ENCODE assay signal across 29 cellular contexts in the genomic region with DNA sequence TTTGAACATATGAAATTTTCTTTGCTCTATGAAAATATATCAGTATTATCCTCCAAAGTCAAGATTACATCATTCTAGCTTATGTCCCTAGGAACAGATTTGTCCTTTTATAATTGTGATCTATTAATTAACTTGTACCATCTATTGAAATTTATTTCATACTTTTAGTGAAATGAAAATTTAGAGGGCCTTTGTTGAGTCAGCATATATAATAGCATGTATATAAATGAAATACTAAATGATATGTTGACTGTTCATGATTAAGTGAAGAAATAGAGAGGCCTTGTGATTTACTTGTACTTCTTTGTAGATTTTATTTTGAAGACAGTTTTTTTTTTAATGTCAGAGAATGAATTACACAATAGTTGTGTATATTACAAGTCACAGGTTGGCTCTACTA.
"Had no signal": no experiment of that assay in that cellular context is flagged by ENCODE, and none has a peak within 500 bp of the region (broad histone marks: within the 10 kb centered on the region; RNA-seq: fewer than 3 reads in every experiment).

No MANE protein-coding gene starts in this region.

- H3K27me3 Mint-ChIP-seq: dendritic cell treated with granulocyte-macrophage colony-stimulating factor and Interleukin-4, amounts not matched to agents 40 ng/mL and 50 ng/mL, for 4 days; naive B cell; stimulated activated naive B cell treated with anti-CD40 and anti-IgM and Interleukin-4, amounts not matched to agents 10 μg/mL and 1 μg/mL and 100 μg/mL, for 72 hours; stimulated activated naive CD8-positive, alpha-beta T cell treated with anti-CD3 and anti-CD28 coated beads, Interleukin-15, Interleukin-2, amounts not matched to agents 100 ng/mL and 50 ng/mL, for 24 hours had no signal

- H3K4me3 Mint-ChIP-seq: dendritic cell treated with granulocyte-macrophage colony-stimulating factor and Interleukin-4, amounts not matched to agents 40 ng/mL and 50 ng/mL, for 4 days; endodermal cell; mesothelial cell of epicardium; naive B cell; stimulated activated naive B cell treated with anti-CD40 and anti-IgM and Interleukin-4, amounts not matched to agents 10 μg/mL and 1 μg/mL and 100 μg/mL, for 72 hours; stimulated activated naive CD8-positive, alpha-beta T cell treated with anti-CD3 and anti-CD28 coated beads, Interleukin-15, Interleukin-2, amounts not matched to agents 100 ng/mL and 50 ng/mL, for 24 hours had no signal

- H3K4me1 ChIP-seq: colonic mucosa, gastrocnemius medialis, psoas muscle had no signal

- H3K4me1 Mint-ChIP-seq: endodermal cell, mesothelial cell of epicardium had no signal

- H3K9me3 Mint-ChIP-seq: dendritic cell treated with granulocyte-macrophage colony-stimulating factor and Interleukin-4, amounts not matched to agents 40 ng/mL and 50 ng/mL, for 4 days; endodermal cell; stimulated activated naive CD8-positive, alpha-beta T cell treated with anti-CD3 and anti-CD28 coated beads, Interleukin-15, Interleukin-2, amounts not matched to agents 100 ng/mL and 50 ng/mL, for 24 hours had no signal

- ATAC-seq: esophagus mucosa; gastrocnemius medialis; left cardiac atrium; left lung; mucosa of descending colon; psoas muscle; right cardiac atrium; stimulated activated naive B cell treated with anti-CD40 and anti-IgM and Interleukin-4, amounts not matched to agents 10 μg/mL and 1 μg/mL and 100 μg/mL, for 72 hours had no signal

- DNase-seq: colonic mucosa; effector CD8-positive, alpha-beta T cell; endodermal cell; foreskin fibroblast; gastrocnemius medialis; head of caudate nucleus; left cardiac atrium; left lung; mesenchymal stem cell; mucosa of descending colon; naive B cell; occipital lobe; ovary; posterior cingulate gyrus; psoas muscle; right cardiac atrium; spleen; stimulated activated CD4-positive, alpha-beta T cell treated with anti-CD3 and anti-CD28 coated beads, Interleukin-4, amount 100 ng/mL, for 4 hours; stimulated activated naive B cell treated with anti-CD40 and anti-IgM and Interleukin-4, amounts not matched to agents 10 μg/mL and 1 μg/mL and 100 μg/mL, for 72 hours; upper lobe of left lung had no signal

- H3K27ac Mint-ChIP-seq: dendritic cell treated with granulocyte-macrophage colony-stimulating factor and Interleukin-4, amounts not matched to agents 40 ng/mL and 50 ng/mL, for 4 days; endodermal cell; mesothelial cell of epicardium; stimulated activated naive B cell treated with anti-CD40 and anti-IgM and Interleukin-4, amounts not matched to agents 10 μg/mL and 1 μg/mL and 100 μg/mL, for 72 hours; stimulated activated naive CD8-positive, alpha-beta T cell treated with anti-CD3 and anti-CD28 coated beads, Interleukin-15, Interleukin-2, amounts not matched to agents 100 ng/mL and 50 ng/mL, for 24 hours had no signal

- FAIRE-seq: urothelium cell line had no signal

- H3K4me3 ChIP-seq: colonic mucosa, gastrocnemius medialis, left lung, mucosa of descending colon, ovary, psoas muscle, skin epidermis, spleen, thoracic aorta, tibial nerve, upper lobe of left lung had no signal

- H3K9me3 ChIP-seq: colonic mucosa, gastrocnemius medialis, mucosa of descending colon, ovary, psoas muscle, spleen, thoracic aorta, upper lobe of left lung had no signal

- H3K27ac ChIP-seq: colonic mucosa, epithelial cell of prostate, gastrocnemius medialis, left lung, ovary, psoas muscle, skin epidermis, spleen, thoracic aorta, tibial nerve, upper lobe of left lung had no signal
